ENCODE assay signal across 30 cellular contexts in the genomic region with DNA sequence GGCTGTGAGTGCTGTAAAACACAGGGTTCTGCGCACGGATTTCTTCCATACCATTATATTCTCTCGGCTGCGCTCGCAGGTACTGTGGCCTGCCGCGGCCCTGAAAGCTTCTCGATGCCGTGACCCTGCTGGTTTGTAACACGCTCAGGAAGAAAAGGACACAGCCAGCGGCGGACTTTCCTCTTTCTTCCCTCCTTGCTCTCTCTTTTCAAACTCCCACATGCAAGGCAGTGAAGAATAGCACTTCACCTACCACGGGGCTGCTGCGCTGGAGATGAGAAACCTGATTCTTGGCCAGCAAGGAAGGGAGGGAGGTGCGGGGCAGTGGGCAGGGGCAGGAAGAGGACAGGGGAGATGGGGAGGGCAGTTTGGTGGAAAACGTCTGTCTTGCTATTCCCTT.
"Had no signal": no experiment of that assay in that cellular context is flagged by ENCODE, and none has a peak within 500 bp of the region (broad histone marks: within the 10 kb centered on the region; RNA-seq: fewer than 3 reads in every experiment).

No MANE protein-coding gene starts in this region.

- H3K9me3 ChIP-seq: adrenal gland, body of pancreas, gastrocnemius medialis, left ventricle myocardium inferior, mucosa of descending colon, right atrium auricular region, uterus had no signal

- H3K27ac ChIP-seq: adrenal gland, body of pancreas, gastrocnemius medialis, left ventricle myocardium inferior, right atrium auricular region, uterus had no signal

- H3K36me3 Mint-ChIP-seq: activated CD8-positive, alpha-beta memory T cell treated with anti-CD3 and anti-CD28 coated beads, Interleukin-2, amount 10 ng/mL, durations not matched to agents 7 days and 5 days; natural killer cell treated with Interleukin-12 subunit alpha and Interleukin-12 subunit beta and Interleukin-15 and Interleukin-18, amount 100 ng/mL, for 72 hours; type B pancreatic cell had no signal

- H3K9me3 Mint-ChIP-seq: activated B cell treated with CpG ODN at 0.5 μM for 24 hours; activated naive CD4-positive, alpha-beta T cell treated with anti-CD3 and anti-CD28 coated beads for 36 hours; activated naive CD8-positive, alpha-beta T cell treated with anti-CD3 and anti-CD28 coated beads for 36 hours; activated T-cell treated with anti-CD3 and anti-CD28 coated beads, Interleukin-2, amount 50 U/mL, for 72 hours; natural killer cell treated with Interleukin-12 subunit alpha and Interleukin-12 subunit beta and Interleukin-15 and Interleukin-18, amount 100 ng/mL, for 72 hours; stimulated activated memory B cell treated with anti-CD40 and anti-IgM and Interleukin-4, amounts not matched to agents 10 μg/mL and 1 μg/mL and 100 μg/mL, for 72 hours; stimulated activated naive CD8-positive, alpha-beta T cell treated with anti-CD3 and anti-CD28 coated beads, Interleukin-15, amount 100 ng/mL, for 72 hours; T-helper 2 cell treated with Interferon-gamma antibody and Interleukin-4, amounts not matched to agents 5 μg/mL and 100 μg/mL, for 36 hours; type B pancreatic cell had no signal

- H3K36me3 ChIP-seq: adrenal gland, gastrocnemius medialis, left ventricle myocardium inferior, right atrium auricular region, uterus had no signal

- H3K27me3 Mint-ChIP-seq: activated B cell treated with CpG ODN at 0.5 μM for 24 hours; activated CD8-positive, alpha-beta memory T cell treated with anti-CD3 and anti-CD28 coated beads, Interleukin-2, amount 10 ng/mL, durations not matched to agents 7 days and 5 days; activated naive CD8-positive, alpha-beta T cell treated with anti-CD3 and anti-CD28 coated beads for 36 hours; natural killer cell treated with Interleukin-12 subunit alpha and Interleukin-12 subunit beta and Interleukin-15 and Interleukin-18, amount 100 ng/mL, for 72 hours; stimulated activated memory B cell treated with anti-CD40 and anti-IgM and Interleukin-4, amounts not matched to agents 10 μg/mL and 1 μg/mL and 100 μg/mL, for 72 hours; stimulated activated naive CD8-positive, alpha-beta T cell treated with anti-CD3 and anti-CD28 coated beads, Interleukin-15, amount 100 ng/mL, for 72 hours; type B pancreatic cell had no signal

- DNase-seq: activated B cell treated with CpG ODN at 0.5 μM for 24 hours; activated CD8-positive, alpha-beta memory T cell treated with anti-CD3 and anti-CD28 coated beads, Interleukin-2, amount 10 ng/mL, durations not matched to agents 7 days and 5 days; activated CD8-positive, alpha-beta T cell treated with anti-CD3 and anti-CD28 coated beads, Interleukin-2, amount 10 ng/mL, durations not matched to agents 7 days and 5 days; activated effector memory CD4-positive, alpha-beta T cell treated with Interleukin-2 at 50 U/mL for 16 hours; activated naive CD4-positive, alpha-beta T cell treated with anti-CD3 and anti-CD28 coated beads for 36 hours; activated naive CD8-positive, alpha-beta T cell treated with anti-CD3 and anti-CD28 coated beads for 36 hours; activated T-cell treated with anti-CD3 and anti-CD28 coated beads, Interleukin-2, amount 50 U/mL, for 72 hours; adrenal gland; aorta; body of pancreas; effector memory CD4-positive, alpha-beta T cell; erythroblast; gastrocnemius medialis; glutamatergic neuron; left ventricle myocardium inferior; mucosa of descending colon; occipital lobe; stimulated activated CD4-positive, alpha-beta T cell treated with anti-CD3 and anti-CD28 coated beads, Interleukin-1b, Interleukin-23, amount 100 ng/mL, for 48 hours; stimulated activated CD4-positive, alpha-beta T cell treated with anti-CD3 and anti-CD28 coated beads, Interleukin-4, amount 100 ng/mL, for 4 hours; stimulated activated CD8-positive, alpha-beta memory T cell treated with anti-CD3 and anti-CD28 coated beads, Interleukin-4, amount 100 ng/mL, for 48 hours; stimulated activated naive CD8-positive, alpha-beta T cell treated with anti-CD3 and anti-CD28 coated beads, Interleukin-15, amount 100 ng/mL, for 72 hours; substantia nigra; uterus had no signal

- H3K27me3 ChIP-seq: adrenal gland, body of pancreas, gastrocnemius medialis, right atrium auricular region, uterus had no signal

- H3K4me2 ChIP-seq: smooth muscle cell had no signal

- H3K4me1 ChIP-seq: adrenal gland, body of pancreas, gastrocnemius medialis, left ventricle myocardium inferior, right atrium auricular region had no signal

- H3K4me3 ChIP-seq: adrenal gland, body of pancreas, gastrocnemius medialis, left ventricle myocardium inferior, lung, mucosa of descending colon, right atrium auricular region, smooth muscle cell, uterus had no signal

- H3K4me3 Mint-ChIP-seq: activated B cell treated with CpG ODN at 0.5 μM for 24 hours; activated CD8-positive, alpha-beta memory T cell treated with anti-CD3 and anti-CD28 coated beads, Interleukin-2, amount 10 ng/mL, durations not matched to agents 7 days and 5 days; activated CD8-positive, alpha-beta T cell treated with anti-CD3 and anti-CD28 coated beads, Interleukin-2, amount 10 ng/mL, durations not matched to agents 7 days and 5 days; activated naive CD4-positive, alpha-beta T cell treated with anti-CD3 and anti-CD28 coated beads for 36 hours; activated naive CD8-positive, alpha-beta T cell treated with anti-CD3 and anti-CD28 coated beads for 36 hours; activated T-cell treated with anti-CD3 and anti-CD28 coated beads, Interleukin-2, amount 50 U/mL, for 72 hours; natural killer cell treated with Interleukin-12 subunit alpha and Interleukin-12 subunit beta and Interleukin-15 and Interleukin-18, amount 100 ng/mL, for 72 hours; stimulated activated memory B cell treated with anti-CD40 and anti-IgM and Interleukin-4, amounts not matched to agents 10 μg/mL and 1 μg/mL and 100 μg/mL, for 72 hours; T-helper 2 cell treated with Interferon-gamma antibody and Interleukin-4, amounts not matched to agents 5 μg/mL and 100 μg/mL, for 36 hours; type B pancreatic cell had no signal

- H3K27ac Mint-ChIP-seq: activated B cell treated with CpG ODN at 0.5 μM for 24 hours; activated CD8-positive, alpha-beta memory T cell treated with anti-CD3 and anti-CD28 coated beads, Interleukin-2, amount 10 ng/mL, durations not matched to agents 7 days and 5 days; activated naive CD4-positive, alpha-beta T cell treated with anti-CD3 and anti-CD28 coated beads for 36 hours; activated naive CD8-positive, alpha-beta T cell treated with anti-CD3 and anti-CD28 coated beads for 36 hours; activated T-cell treated with anti-CD3 and anti-CD28 coated beads, Interleukin-2, amount 50 U/mL, for 72 hours; natural killer cell treated with Interleukin-12 subunit alpha and Interleukin-12 subunit beta and Interleukin-15 and Interleukin-18, amount 100 ng/mL, for 72 hours; stimulated activated memory B cell treated with anti-CD40 and anti-IgM and Interleukin-4, amounts not matched to agents 10 μg/mL and 1 μg/mL and 100 μg/mL, for 72 hours; T-helper 2 cell treated with Interferon-gamma antibody and Interleukin-4, amounts not matched to agents 5 μg/mL and 100 μg/mL, for 36 hours; type B pancreatic cell had no signal
